In genomic region chr2:61117534-61117933, GRCh38 we compare ENCODE assay signal across 15 cellular contexts. TPM values are rescaled to one million over a fixed set of nuclear protein-coding genes. Genes with fewer than 3 reads are reported as not detected.
DNase-seq lines count a peak whose midpoint lies in the region; ATAC-seq and TF ChIP-seq lines count a peak whose summit lies in the region.
"Had no signal": no experiment of that assay in that cellular context is flagged by ENCODE, and none has a peak within 500 bp of the region (broad histone marks: within the 10 kb centered on the region; RNA-seq: fewer than 3 reads in every experiment).

No MANE protein-coding gene starts in this region.

- ATAC-seq in foreskin keratinocyte (no peak), HG02571 (IDR thresholded peaks at IDR 0.05; ENCODE audit: unreplicated experiment) (no peak)

- H3K4me3 ChIP-seq in GM12865 (ENCODE audit: low read depth, low read length): no peak overlapping the region
- H3K4me3 ChIP-seq: tibial artery had no signal

- DNase-seq in GM12865 (ENCODE audit: low read depth) (peak; percentile 3), GM20000 (ENCODE audit: low spot score) (peak; percentile 15), LHCN-M2 (ENCODE audit: low read depth) (peak; percentile 15), foreskin keratinocyte (peak; percentile 17 to 44), HK-2 (ENCODE audit: unreplicated experiment) (no peak), AG08396 (ENCODE audit: low spot score) (no peak), KBM-7 (no peak)
- DNase-seq: activated CD4-positive, alpha-beta T cell treated with anti-CD3 and anti-CD28 coated beads, Interleukin-2, amount 10 ng/mL, durations not matched to agents 24 days and 14 days; activated naive CD4-positive, alpha-beta T cell; CD8-positive, alpha-beta memory T cell; cerebellar nuclear complex; Karpas-422; NCI-H2107; tibial artery had no signal

- TF ChIP-seq CTCF in GM12865 (IDR thresholded peaks at IDR 0.05; ENCODE audit: insufficient read depth, low read depth, low read length, missing control alignments) (no peak), GM20000 (IDR thresholded peaks at IDR 0.05; ENCODE audit: extremely low read depth, missing control alignments) (no peak), foreskin keratinocyte (conservative IDR thresholded peaks at IDR 0.05) (no peak)

- H3K27ac ChIP-seq in foreskin keratinocyte: no peak overlapping the region
- H3K27ac ChIP-seq: tibial artery had no signal

- H3K4me1 ChIP-seq in foreskin keratinocyte: no peaks in the 10 kb centered on the region
- H3K4me1 ChIP-seq: tibial artery had no signal

- no peaks in the 10 kb centered on the region for H3K27me3 ChIP-seq in foreskin keratinocyte
- H3K27me3 ChIP-seq: tibial artery had no signal

- in situ Hi-C loops in KBM-7 (cut with MboI; ENCODE audit: low pct_unique_long_range_greater_than_20kb, low sequenced_read_pairs): no loop called here

RNA-seq across cellular contexts. Expression of gene C2orf74, which starts 44.5 kb away (rescaled TPM):
- 19.7 and 31.6 TPM in 2 replicates for total RNA-seq in LHCN-M2 (2014; rRNA removed)
- 25.0 TPM for polyA plus RNA-seq in LHCN-M2 (2012)
- total RNA-seq in foreskin keratinocyte: 21.5 and 22.6 TPM in 2 replicates
- polyA plus RNA-seq in foreskin keratinocyte: 25.6 and 26.8 TPM in 2 replicates

RNA-seq across cellular contexts. Expression of gene SANBR, which starts 51.9 kb away (rescaled TPM):
- total RNA-seq in LHCN-M2 (2014; rRNA removed): 16.3 and 16.8 TPM in 2 replicates
- 4.7 TPM for polyA plus RNA-seq in LHCN-M2 (2012)
- 11.0 and 11.5 TPM in 2 replicates for total RNA-seq in foreskin keratinocyte
- polyA plus RNA-seq in foreskin keratinocyte: 4.2 and 4.3 TPM in 2 replicates

Comparison
In these comparisons a context has a peak if more than half of its experiments do, and no peak if none do; other contexts are left out.
1. DNase-seq: peak in GM12865 (single experiment), GM20000 (single experiment), LHCN-M2 (single experiment) and foreskin keratinocyte (2 of 2); none in HK-2 (single experiment), AG08396 (single experiment) and KBM-7 (single experiment).